ENCODE assay signal across 17 cellular contexts in the genomic region with DNA sequence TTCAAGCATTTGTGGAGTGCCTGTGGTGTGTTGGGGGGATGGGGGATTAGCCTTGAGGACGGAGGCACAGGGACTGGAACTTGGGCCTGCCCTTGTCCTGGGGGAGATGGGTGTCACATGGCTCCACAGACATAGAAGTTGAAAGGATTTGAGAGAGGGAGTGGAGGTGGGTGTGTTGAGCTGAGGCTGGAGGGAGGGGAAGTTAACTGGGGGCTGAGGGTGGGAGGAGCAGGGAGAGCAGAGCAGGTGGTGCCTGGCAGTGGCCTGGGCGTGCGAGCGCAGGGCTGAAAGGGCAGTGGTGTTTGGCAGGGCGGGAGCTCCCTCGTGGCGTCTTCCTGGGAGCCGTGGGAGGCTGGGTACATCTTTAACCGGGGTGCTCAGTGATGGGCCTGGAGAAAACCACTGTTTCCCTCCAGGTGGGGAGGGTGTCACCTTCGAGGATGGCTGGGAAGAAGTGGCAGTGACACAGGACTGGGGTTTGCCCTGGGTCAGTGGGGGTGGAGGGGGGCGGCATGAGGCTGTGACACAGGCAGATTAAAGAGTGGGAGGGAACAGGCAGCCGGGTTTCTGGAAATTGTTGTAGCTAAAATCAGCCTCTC. TPM values are rescaled to one million over a fixed set of nuclear protein-coding genes. Genes with fewer than 3 reads are reported as not detected.
DNase-seq lines count a peak whose midpoint lies in the region; ATAC-seq and TF ChIP-seq lines count a peak whose summit lies in the region.
"Had no signal": no experiment of that assay in that cellular context is flagged by ENCODE, and none has a peak within 500 bp of the region (broad histone marks: within the 10 kb centered on the region; RNA-seq: fewer than 3 reads in every experiment).

No MANE protein-coding gene starts in this region.

- no peak for TF ChIP-seq CTCF in HFFc6 (IDR thresholded peaks at IDR 0.05)

- no peaks in the 10 kb centered on the region for H3K9me3 Mint-ChIP-seq in stimulated activated naive CD8-positive, alpha-beta T cell treated with anti-CD3 and anti-CD28 coated beads, Interleukin-15, Interleukin-2, amounts not matched to agents 100 ng/mL and 50 ng/mL, for 24 hours
- H3K9me3 Mint-ChIP-seq in activated T-helper 1 cell treated with anti-CD3 and anti-CD28 coated beads, Interleukin-12 subunit alpha, Interleukin-12 subunit beta, Interleukin-2, Interleukin-4 antibody, amounts not matched to agents 30 ng/mL and 10 ng/mL and 1 ng/mL, durations not matched to agents 14 hours and 24 hours and 36 hours = no peaks in the 10 kb centered on the region
- H3K9me3 Mint-ChIP-seq in HFFc6 = no peaks in the 10 kb centered on the region
- H3K9me3 Mint-ChIP-seq: T-helper 1 cell treated with Interleukin-12 subunit alpha and Interleukin-12 subunit beta and Interleukin-4 antibody, amounts not matched to agents 30 μg/mL and 1 μg/mL, for 36 hours had no signal

- no peak for ATAC-seq in stimulated activated naive CD8-positive, alpha-beta T cell treated with anti-CD3 and anti-CD28 coated beads, Interleukin-15, Interleukin-2, amounts not matched to agents 100 U/mL and 50 U/mL, for 24 hours
- no peak for ATAC-seq in HG03565 (IDR thresholded peaks at IDR 0.05; ENCODE audit: unreplicated experiment)
- ATAC-seq: left lung had no signal

- DNase-seq in stimulated activated naive CD8-positive, alpha-beta T cell treated with anti-CD3 and anti-CD28 coated beads, Interleukin-15, Interleukin-2, amounts not matched to agents 100 U/mL and 50 U/mL, for 24 hours = no peak
- DNase-seq in activated T-helper 1 cell treated with anti-CD3 and anti-CD28 coated beads, Interleukin-12 subunit alpha, Interleukin-12 subunit beta, Interleukin-2, Interleukin-4 antibody, amounts not matched to agents 30 ng/mL and 10 ng/mL and 1 ng/mL, durations not matched to agents 14 hours and 24 hours and 36 hours (ENCODE audit: low spot score) = no peak
- DNase-seq in iPS-NIHi11 (ENCODE audit: low spot score) = peak; percentile 3
- DNase-seq in cerebellar nuclear complex (lab: John Stamatoyannopoulos, UW) = no peak
- DNase-seq in OCI-M1 (lab: John Stamatoyannopoulos, UW) = no peak
- DNase-seq in HFFc6 = no peak
- DNase-seq: amygdala; foreskin fibroblast; IMR-90; NCI-H524; Right ventricle myocardium superior; sigmoid colon; stimulated activated CD4-positive, alpha-beta T cell treated with anti-CD3 and anti-CD28 coated beads, Interleukin-1b, Interleukin-23, amount 100 ng/mL, for 48 hours had no signal

- H3K27ac Mint-ChIP-seq in stimulated activated naive CD8-positive, alpha-beta T cell treated with anti-CD3 and anti-CD28 coated beads, Interleukin-15, Interleukin-2, amounts not matched to agents 100 ng/mL and 50 ng/mL, for 24 hours = peak overlapping the region; percentile 46
- H3K27ac Mint-ChIP-seq in activated T-helper 1 cell treated with anti-CD3 and anti-CD28 coated beads, Interleukin-12 subunit alpha, Interleukin-12 subunit beta, Interleukin-2, Interleukin-4 antibody, amounts not matched to agents 30 ng/mL and 10 ng/mL and 1 ng/mL, durations not matched to agents 14 hours and 24 hours and 36 hours = peak overlapping the region; percentile 22
- H3K27ac Mint-ChIP-seq in HFFc6 = no peak overlapping the region
- H3K27ac Mint-ChIP-seq: T-helper 1 cell treated with Interleukin-12 subunit alpha and Interleukin-12 subunit beta and Interleukin-4 antibody, amounts not matched to agents 30 μg/mL and 1 μg/mL, for 36 hours had no signal

- H3K27me3 Mint-ChIP-seq in stimulated activated naive CD8-positive, alpha-beta T cell treated with anti-CD3 and anti-CD28 coated beads, Interleukin-15, Interleukin-2, amounts not matched to agents 100 ng/mL and 50 ng/mL, for 24 hours = no peaks in the 10 kb centered on the region
- no peaks in the 10 kb centered on the region for H3K27me3 Mint-ChIP-seq in activated T-helper 1 cell treated with anti-CD3 and anti-CD28 coated beads, Interleukin-12 subunit alpha, Interleukin-12 subunit beta, Interleukin-2, Interleukin-4 antibody, amounts not matched to agents 30 ng/mL and 10 ng/mL and 1 ng/mL, durations not matched to agents 14 hours and 24 hours and 36 hours (ENCODE audit: insufficient read depth)
- H3K27me3 Mint-ChIP-seq in HFFc6 (ENCODE audit: insufficient read depth) = peaks cover 3% of the 10 kb centered on the region; the same call in 1 of the 2 replicates

- H3K36me3 Mint-ChIP-seq in stimulated activated naive CD8-positive, alpha-beta T cell treated with anti-CD3 and anti-CD28 coated beads, Interleukin-15, Interleukin-2, amounts not matched to agents 100 ng/mL and 50 ng/mL, for 24 hours (ENCODE audit: low read depth) = peaks cover 22% of the 10 kb centered on the region
- H3K36me3 Mint-ChIP-seq in activated T-helper 1 cell treated with anti-CD3 and anti-CD28 coated beads, Interleukin-12 subunit alpha, Interleukin-12 subunit beta, Interleukin-2, Interleukin-4 antibody, amounts not matched to agents 30 ng/mL and 10 ng/mL and 1 ng/mL, durations not matched to agents 14 hours and 24 hours and 36 hours (ENCODE audit: low read depth) = peaks cover 17% of the 10 kb centered on the region
- peaks cover 24% of the 10 kb centered on the region for H3K36me3 Mint-ChIP-seq in HFFc6 (ENCODE audit: low read depth)

- no peak overlapping the region for H3K4me3 Mint-ChIP-seq in stimulated activated naive CD8-positive, alpha-beta T cell treated with anti-CD3 and anti-CD28 coated beads, Interleukin-15, Interleukin-2, amounts not matched to agents 100 ng/mL and 50 ng/mL, for 24 hours
- no peak overlapping the region for H3K4me3 Mint-ChIP-seq in activated T-helper 1 cell treated with anti-CD3 and anti-CD28 coated beads, Interleukin-12 subunit alpha, Interleukin-12 subunit beta, Interleukin-2, Interleukin-4 antibody, amounts not matched to agents 30 ng/mL and 10 ng/mL and 1 ng/mL, durations not matched to agents 14 hours and 24 hours and 36 hours
- no peak overlapping the region for H3K4me3 Mint-ChIP-seq in HFFc6
- H3K4me3 Mint-ChIP-seq: T-helper 1 cell treated with Interleukin-12 subunit alpha and Interleukin-12 subunit beta and Interleukin-4 antibody, amounts not matched to agents 30 μg/mL and 1 μg/mL, for 36 hours had no signal

- H3K4me1 Mint-ChIP-seq in stimulated activated naive CD8-positive, alpha-beta T cell treated with anti-CD3 and anti-CD28 coated beads, Interleukin-15, Interleukin-2, amounts not matched to agents 100 ng/mL and 50 ng/mL, for 24 hours (ENCODE audit: low read depth) = peaks cover 34% of the 10 kb centered on the region
- peaks cover 25% of the 10 kb centered on the region for H3K4me1 Mint-ChIP-seq in activated T-helper 1 cell treated with anti-CD3 and anti-CD28 coated beads, Interleukin-12 subunit alpha, Interleukin-12 subunit beta, Interleukin-2, Interleukin-4 antibody, amounts not matched to agents 30 ng/mL and 10 ng/mL and 1 ng/mL, durations not matched to agents 14 hours and 24 hours and 36 hours (ENCODE audit: low read depth)
- peaks cover 10% of the 10 kb centered on the region for H3K4me1 Mint-ChIP-seq in HFFc6 (ENCODE audit: low read depth)

- intact Hi-C loops in activated T-helper 1 cell treated with anti-CD3 and anti-CD28 coated beads, Interleukin-12 subunit alpha, Interleukin-12 subunit beta, Interleukin-2, Interleukin-4 antibody, amounts not matched to agents 30 ng/mL and 10 ng/mL and 1 ng/mL, durations not matched to agents 14 hours and 24 hours and 36 hours (cut with micrococcal nuclease) = no loop called here

RNA-seq across cellular contexts. Expression of a gene that starts 45.5 kb away (rescaled TPM):
- 49.7 and 60.4 TPM in 2 replicates for total RNA-seq in activated T-helper 1 cell treated with anti-CD3 and anti-CD28 coated beads, Interleukin-12 subunit alpha, Interleukin-12 subunit beta, Interleukin-2, Interleukin-4 antibody, amounts not matched to agents 30 ng/mL and 10 ng/mL and 1 ng/mL, durations not matched to agents 14 hours and 24 hours and 36 hours
- 10 to 100 TPM; 65.4 to 73.4 (median 70.9) TPM for total RNA-seq in HFFc6 (2021; fragmentation: NEBNext Ultra II Directional; extraction: Animal tissue kit (Norgen Biotek cat#: 25700))
